Comparison of ENCODE assay signal across 21 cellular contexts in genomic region chrX:43805579-43805978, GRCh38.
"Had no signal": no experiment of that assay in that cellular context is flagged by ENCODE, and none has a peak within 500 bp of the region (broad histone marks: within the 10 kb centered on the region; RNA-seq: fewer than 3 reads in every experiment).

No MANE protein-coding gene starts in this region.

- H3K27ac Mint-ChIP-seq: activated CD4-positive, alpha-beta memory T cell treated with anti-CD3 and anti-CD28 coated beads, Interleukin-2, amount 10 ng/mL, durations not matched to agents 7 days and 5 days; activated CD8-positive, alpha-beta memory T cell treated with anti-CD3 and anti-CD28 coated beads, Interleukin-2, amount 10 ng/mL, durations not matched to agents 7 days and 5 days; activated naive CD8-positive, alpha-beta T cell treated with anti-CD3 and anti-CD28 coated beads, Interleukin-2, amount 10 ng/mL, durations not matched to agents 7 days and 5 days; activated T-helper 17 cell treated with anti-CD3 and anti-CD28 coated beads, Interleukin-2, amount 50 U/mL, for 72 hours; stimulated activated naive B cell treated with anti-CD40 and anti-IgM and Interleukin-4, amounts not matched to agents 10 μg/mL and 1 μg/mL and 100 μg/mL, for 72 hours; T-helper 2 cell treated with Interferon-gamma antibody and Interleukin-4, amounts not matched to agents 5 μg/mL and 100 μg/mL, for 36 hours; WTC11 had no signal

- H3K4me3 Mint-ChIP-seq: activated CD4-positive, alpha-beta memory T cell treated with anti-CD3 and anti-CD28 coated beads, Interleukin-2, amount 10 ng/mL, durations not matched to agents 7 days and 5 days; activated CD8-positive, alpha-beta memory T cell treated with anti-CD3 and anti-CD28 coated beads, Interleukin-2, amount 10 ng/mL, durations not matched to agents 7 days and 5 days; activated naive CD8-positive, alpha-beta T cell treated with anti-CD3 and anti-CD28 coated beads, Interleukin-2, amount 10 ng/mL, durations not matched to agents 7 days and 5 days; activated T-helper 17 cell treated with anti-CD3 and anti-CD28 coated beads, Interleukin-2, amount 50 U/mL, for 72 hours; neural crest cell; stimulated activated naive B cell treated with anti-CD40 and anti-IgM and Interleukin-4, amounts not matched to agents 10 μg/mL and 1 μg/mL and 100 μg/mL, for 72 hours; T-helper 2 cell treated with Interferon-gamma antibody and Interleukin-4, amounts not matched to agents 5 μg/mL and 100 μg/mL, for 36 hours; WTC11 had no signal

- H3K4me1 ChIP-seq: left lung, right lobe of liver, upper lobe of left lung had no signal

- H3K4me1 Mint-ChIP-seq: activated CD4-positive, alpha-beta memory T cell treated with anti-CD3 and anti-CD28 coated beads, Interleukin-2, amount 10 ng/mL, durations not matched to agents 7 days and 5 days; activated CD8-positive, alpha-beta memory T cell treated with anti-CD3 and anti-CD28 coated beads, Interleukin-2, amount 10 ng/mL, durations not matched to agents 7 days and 5 days; activated naive CD8-positive, alpha-beta T cell treated with anti-CD3 and anti-CD28 coated beads, Interleukin-2, amount 10 ng/mL, durations not matched to agents 7 days and 5 days; activated T-helper 17 cell treated with anti-CD3 and anti-CD28 coated beads, Interleukin-2, amount 50 U/mL, for 72 hours; neural crest cell; stimulated activated naive B cell treated with anti-CD40 and anti-IgM and Interleukin-4, amounts not matched to agents 10 μg/mL and 1 μg/mL and 100 μg/mL, for 72 hours; WTC11 had no signal

- DNase-seq: activated CD4-positive, alpha-beta memory T cell treated with anti-CD3 and anti-CD28 coated beads, Interleukin-2, amount 10 ng/mL, durations not matched to agents 7 days and 5 days; activated CD4-positive, alpha-beta T cell treated with anti-CD3 and anti-CD28 coated beads for 48 hours; activated CD8-positive, alpha-beta memory T cell treated with anti-CD3 and anti-CD28 coated beads, Interleukin-2, amount 10 ng/mL, durations not matched to agents 7 days and 5 days; activated naive CD4-positive, alpha-beta T cell treated with Interleukin-2 at 50 U/mL for 16 hours; activated naive CD8-positive, alpha-beta T cell treated with anti-CD3 and anti-CD28 coated beads, Interleukin-2, amount 10 ng/mL, durations not matched to agents 7 days and 5 days; brain microvascular endothelial cell; cortex of kidney; glutamatergic neuron; hypothalamus; kidney; left lung; midbrain; right lobe of liver; stimulated activated naive B cell treated with anti-CD40 and anti-IgM and Interleukin-4, amounts not matched to agents 10 μg/mL and 1 μg/mL and 100 μg/mL, for 72 hours; upper lobe of left lung had no signal

- H3K9me3 Mint-ChIP-seq: activated CD4-positive, alpha-beta memory T cell treated with anti-CD3 and anti-CD28 coated beads, Interleukin-2, amount 10 ng/mL, durations not matched to agents 7 days and 5 days; activated naive CD8-positive, alpha-beta T cell treated with anti-CD3 and anti-CD28 coated beads, Interleukin-2, amount 10 ng/mL, durations not matched to agents 7 days and 5 days; activated T-helper 17 cell treated with anti-CD3 and anti-CD28 coated beads, Interleukin-2, amount 50 U/mL, for 72 hours; stimulated activated naive B cell treated with anti-CD40 and anti-IgM and Interleukin-4, amounts not matched to agents 10 μg/mL and 1 μg/mL and 100 μg/mL, for 72 hours; T-helper 2 cell treated with Interferon-gamma antibody and Interleukin-4, amounts not matched to agents 5 μg/mL and 100 μg/mL, for 36 hours; WTC11 had no signal

- H3K36me3 Mint-ChIP-seq: activated CD8-positive, alpha-beta memory T cell treated with anti-CD3 and anti-CD28 coated beads, Interleukin-2, amount 10 ng/mL, durations not matched to agents 7 days and 5 days; activated naive CD8-positive, alpha-beta T cell treated with anti-CD3 and anti-CD28 coated beads, Interleukin-2, amount 10 ng/mL, durations not matched to agents 7 days and 5 days; stimulated activated naive B cell treated with anti-CD40 and anti-IgM and Interleukin-4, amounts not matched to agents 10 μg/mL and 1 μg/mL and 100 μg/mL, for 72 hours; WTC11 had no signal

- H3K4me3 ChIP-seq: left lung, right lobe of liver, SK-N-MC, thoracic aorta, upper lobe of left lung had no signal

- H3K27ac ChIP-seq: brain microvascular endothelial cell, left lung, right lobe of liver, SK-N-MC, thoracic aorta, upper lobe of left lung had no signal

- ATAC-seq: activated CD8-positive, alpha-beta memory T cell treated with anti-CD3 and anti-CD28 coated beads, Interleukin-2, amount 10 ng/mL, durations not matched to agents 7 days and 5 days; activated T-helper 17 cell treated with anti-CD3 and anti-CD28 coated beads, Interleukin-2, amount 50 U/mL, for 72 hours; left lung; stimulated activated naive B cell treated with anti-CD40 and anti-IgM and Interleukin-4, amounts not matched to agents 10 μg/mL and 1 μg/mL and 100 μg/mL, for 72 hours; WTC11 had no signal

- H3K36me3 ChIP-seq: brain microvascular endothelial cell, left lung, thoracic aorta, upper lobe of left lung had no signal

- H3K27me3 ChIP-seq: brain microvascular endothelial cell, left lung, right lobe of liver, upper lobe of left lung had no signal

- H3K9me3 ChIP-seq: left lung, right lobe of liver, thoracic aorta, upper lobe of left lung had no signal
